ENCODE assay signal across 1 cellular context in the genomic region with DNA sequence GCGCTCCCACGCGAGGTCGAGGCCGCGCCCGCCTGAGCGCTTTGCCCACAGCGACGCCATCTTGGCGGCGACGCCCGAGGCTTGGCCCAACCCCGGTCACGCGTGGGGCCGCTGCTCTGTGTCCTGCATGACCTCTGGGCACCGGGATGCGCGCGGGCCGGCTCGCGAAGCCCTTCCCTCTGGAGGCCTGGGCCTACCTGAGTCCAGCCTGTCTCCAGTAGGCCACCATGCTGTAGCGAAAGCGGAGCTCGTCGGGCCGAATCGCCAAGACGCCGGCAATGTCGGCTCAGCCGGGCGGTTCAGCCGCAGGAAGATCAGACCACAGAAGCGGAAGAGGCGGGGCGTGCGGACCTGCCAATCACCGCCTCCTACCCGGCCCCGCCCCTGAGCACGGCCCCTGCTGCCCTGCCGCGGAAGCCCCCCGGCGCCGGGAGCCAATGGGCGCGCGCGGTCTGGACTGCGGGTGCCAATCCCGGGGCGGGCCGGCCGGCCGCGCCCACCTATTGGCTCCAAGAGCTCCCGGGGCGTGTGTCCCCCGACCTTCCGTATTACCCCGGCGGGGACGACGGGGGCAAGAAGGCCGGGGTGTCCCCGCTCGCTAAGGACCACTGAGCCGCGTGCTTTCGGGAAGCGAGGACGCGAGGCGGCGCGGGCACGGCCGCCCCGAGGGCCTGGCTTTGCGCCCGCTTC.
A peak's percentile ranks its signal among the peaks of the same experiment; 100 is the strongest.
TF ChIP-seq lines count a peak whose summit lies in the region.

A gene (minus strand): TSS at position 313 of the 690 bp plus-strand sequence. CDS start 84 bp downstream, at position 229.

TF ChIP-seq in HEK293, 187 proteins besides CTCF, POLR2A, EP300 and RAD21 (continued from another document and continues in another):
- TF ChIP-seq, protein P1, sequence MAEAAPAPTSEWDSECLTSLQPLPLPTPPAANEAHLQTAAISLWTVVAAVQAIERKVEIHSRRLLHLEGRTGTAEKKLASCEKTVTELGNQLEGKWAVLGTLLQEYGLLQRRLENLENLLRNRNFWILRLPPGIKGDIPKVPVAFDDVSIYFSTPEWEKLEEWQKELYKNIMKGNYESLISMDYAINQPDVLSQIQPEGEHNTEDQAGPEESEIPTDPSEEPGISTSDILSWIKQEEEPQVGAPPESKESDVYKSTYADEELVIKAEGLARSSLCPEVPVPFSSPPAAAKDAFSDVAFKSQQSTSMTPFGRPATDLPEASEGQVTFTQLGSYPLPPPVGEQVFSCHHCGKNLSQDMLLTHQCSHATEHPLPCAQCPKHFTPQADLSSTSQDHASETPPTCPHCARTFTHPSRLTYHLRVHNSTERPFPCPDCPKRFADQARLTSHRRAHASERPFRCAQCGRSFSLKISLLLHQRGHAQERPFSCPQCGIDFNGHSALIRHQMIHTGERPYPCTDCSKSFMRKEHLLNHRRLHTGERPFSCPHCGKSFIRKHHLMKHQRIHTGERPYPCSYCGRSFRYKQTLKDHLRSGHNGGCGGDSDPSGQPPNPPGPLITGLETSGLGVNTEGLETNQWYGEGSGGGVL (tag by site-specific recombination; IDR thresholded peaks at IDR 0.05): no peak
- TF ChIP-seq SP3 (tag by site-specific recombination; IDR thresholded peaks at IDR 0.05): peak; percentile 80
- no peak for TF ChIP-seq HOXD13 (CRISPR knock-in tag; IDR thresholded peaks at IDR 0.05; ENCODE audit: borderline replicate concordance)
- TF ChIP-seq, protein P2, sequence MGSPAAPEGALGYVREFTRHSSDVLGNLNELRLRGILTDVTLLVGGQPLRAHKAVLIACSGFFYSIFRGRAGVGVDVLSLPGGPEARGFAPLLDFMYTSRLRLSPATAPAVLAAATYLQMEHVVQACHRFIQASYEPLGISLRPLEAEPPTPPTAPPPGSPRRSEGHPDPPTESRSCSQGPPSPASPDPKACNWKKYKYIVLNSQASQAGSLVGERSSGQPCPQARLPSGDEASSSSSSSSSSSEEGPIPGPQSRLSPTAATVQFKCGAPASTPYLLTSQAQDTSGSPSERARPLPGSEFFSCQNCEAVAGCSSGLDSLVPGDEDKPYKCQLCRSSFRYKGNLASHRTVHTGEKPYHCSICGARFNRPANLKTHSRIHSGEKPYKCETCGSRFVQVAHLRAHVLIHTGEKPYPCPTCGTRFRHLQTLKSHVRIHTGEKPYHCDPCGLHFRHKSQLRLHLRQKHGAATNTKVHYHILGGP (tag by site-specific recombination; IDR thresholded peaks at IDR 0.05): no peak
- TF ChIP-seq ZIC2 (tag by site-specific recombination; IDR thresholded peaks at IDR 0.05): 0 out of 2 replicates have a peak, but pooled peaks have one; percentile 44
- no peak for TF ChIP-seq ZNF114 (tag by site-specific recombination; IDR thresholded peaks at IDR 0.05)
- no peak for TF ChIP-seq ZBTB48 (tag by site-specific recombination; IDR thresholded peaks at IDR 0.05)
- peak; percentile 85 for TF ChIP-seq YY2 (tag by site-specific recombination; IDR thresholded peaks at IDR 0.05)
- TF ChIP-seq ZNF843 (tag by site-specific recombination; IDR thresholded peaks at IDR 0.05): peak; percentile 27; the same call in 1 of the 2 replicates
- TF ChIP-seq ZNF266 (tag by site-specific recombination; IDR thresholded peaks at IDR 0.05; ENCODE audit: low read depth): no peak
- TF ChIP-seq, protein P3, sequence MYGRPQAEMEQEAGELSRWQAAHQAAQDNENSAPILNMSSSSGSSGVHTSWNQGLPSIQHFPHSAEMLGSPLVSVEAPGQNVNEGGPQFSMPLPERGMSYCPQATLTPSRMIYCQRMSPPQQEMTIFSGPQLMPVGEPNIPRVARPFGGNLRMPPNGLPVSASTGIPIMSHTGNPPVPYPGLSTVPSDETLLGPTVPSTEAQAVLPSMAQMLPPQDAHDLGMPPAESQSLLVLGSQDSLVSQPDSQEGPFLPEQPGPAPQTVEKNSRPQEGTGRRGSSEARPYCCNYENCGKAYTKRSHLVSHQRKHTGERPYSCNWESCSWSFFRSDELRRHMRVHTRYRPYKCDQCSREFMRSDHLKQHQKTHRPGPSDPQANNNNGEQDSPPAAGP (tag by site-specific recombination; IDR thresholded peaks at IDR 0.05): peak; percentile 17; the same call in 1 of the 2 replicates
- no peak for TF ChIP-seq GLI2 (tag by site-specific recombination; IDR thresholded peaks at IDR 0.05; ENCODE audit: borderline replicate concordance, low read depth)
- no peak for TF ChIP-seq BCL11B (tag by site-specific recombination; IDR thresholded peaks at IDR 0.05; ENCODE audit: low read depth)
- no peak for TF ChIP-seq ZFP41 (tag by site-specific recombination; IDR thresholded peaks at IDR 0.05; ENCODE audit: borderline replicate concordance)
- no peak for TF ChIP-seq ZNF707 (tag by site-specific recombination; IDR thresholded peaks at IDR 0.05)
- TF ChIP-seq SALL2 (tag by site-specific recombination; IDR thresholded peaks at IDR 0.05; ENCODE audit: borderline replicate concordance): no peak
- no peak for TF ChIP-seq ZNF37A (tag by site-specific recombination; IDR thresholded peaks at IDR 0.05)
- no peak for TF ChIP-seq ZNF292 (tag by site-specific recombination; IDR thresholded peaks at IDR 0.05; ENCODE audit: borderline replicate concordance, low read depth)
- TF ChIP-seq, protein P4, sequence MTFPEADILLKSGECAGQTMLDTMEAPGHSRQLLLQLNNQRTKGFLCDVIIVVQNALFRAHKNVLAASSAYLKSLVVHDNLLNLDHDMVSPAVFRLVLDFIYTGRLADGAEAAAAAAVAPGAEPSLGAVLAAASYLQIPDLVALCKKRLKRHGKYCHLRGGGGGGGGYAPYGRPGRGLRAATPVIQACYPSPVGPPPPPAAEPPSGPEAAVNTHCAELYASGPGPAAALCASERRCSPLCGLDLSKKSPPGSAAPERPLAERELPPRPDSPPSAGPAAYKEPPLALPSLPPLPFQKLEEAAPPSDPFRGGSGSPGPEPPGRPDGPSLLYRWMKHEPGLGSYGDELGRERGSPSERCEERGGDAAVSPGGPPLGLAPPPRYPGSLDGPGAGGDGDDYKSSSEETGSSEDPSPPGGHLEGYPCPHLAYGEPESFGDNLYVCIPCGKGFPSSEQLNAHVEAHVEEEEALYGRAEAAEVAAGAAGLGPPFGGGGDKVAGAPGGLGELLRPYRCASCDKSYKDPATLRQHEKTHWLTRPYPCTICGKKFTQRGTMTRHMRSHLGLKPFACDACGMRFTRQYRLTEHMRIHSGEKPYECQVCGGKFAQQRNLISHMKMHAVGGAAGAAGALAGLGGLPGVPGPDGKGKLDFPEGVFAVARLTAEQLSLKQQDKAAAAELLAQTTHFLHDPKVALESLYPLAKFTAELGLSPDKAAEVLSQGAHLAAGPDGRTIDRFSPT (tag by site-specific recombination; IDR thresholded peaks at IDR 0.05): peak; percentile 57; the same call in 1 of the 2 replicates
- TF ChIP-seq ZNF416 (tag by site-specific recombination; IDR thresholded peaks at IDR 0.05): no peak
- TF ChIP-seq, protein P5, sequence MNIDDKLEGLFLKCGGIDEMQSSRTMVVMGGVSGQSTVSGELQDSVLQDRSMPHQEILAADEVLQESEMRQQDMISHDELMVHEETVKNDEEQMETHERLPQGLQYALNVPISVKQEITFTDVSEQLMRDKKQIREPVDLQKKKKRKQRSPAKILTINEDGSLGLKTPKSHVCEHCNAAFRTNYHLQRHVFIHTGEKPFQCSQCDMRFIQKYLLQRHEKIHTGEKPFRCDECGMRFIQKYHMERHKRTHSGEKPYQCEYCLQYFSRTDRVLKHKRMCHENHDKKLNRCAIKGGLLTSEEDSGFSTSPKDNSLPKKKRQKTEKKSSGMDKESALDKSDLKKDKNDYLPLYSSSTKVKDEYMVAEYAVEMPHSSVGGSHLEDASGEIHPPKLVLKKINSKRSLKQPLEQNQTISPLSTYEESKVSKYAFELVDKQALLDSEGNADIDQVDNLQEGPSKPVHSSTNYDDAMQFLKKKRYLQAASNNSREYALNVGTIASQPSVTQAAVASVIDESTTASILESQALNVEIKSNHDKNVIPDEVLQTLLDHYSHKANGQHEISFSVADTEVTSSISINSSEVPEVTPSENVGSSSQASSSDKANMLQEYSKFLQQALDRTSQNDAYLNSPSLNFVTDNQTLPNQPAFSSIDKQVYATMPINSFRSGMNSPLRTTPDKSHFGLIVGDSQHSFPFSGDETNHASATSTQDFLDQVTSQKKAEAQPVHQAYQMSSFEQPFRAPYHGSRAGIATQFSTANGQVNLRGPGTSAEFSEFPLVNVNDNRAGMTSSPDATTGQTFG (tag by site-specific recombination; IDR thresholded peaks at IDR 0.05; ENCODE audit: borderline replicate concordance): no peak
- TF ChIP-seq ZNF626 (tag by site-specific recombination; IDR thresholded peaks at IDR 0.05): no peak
- TF ChIP-seq, protein P6, sequence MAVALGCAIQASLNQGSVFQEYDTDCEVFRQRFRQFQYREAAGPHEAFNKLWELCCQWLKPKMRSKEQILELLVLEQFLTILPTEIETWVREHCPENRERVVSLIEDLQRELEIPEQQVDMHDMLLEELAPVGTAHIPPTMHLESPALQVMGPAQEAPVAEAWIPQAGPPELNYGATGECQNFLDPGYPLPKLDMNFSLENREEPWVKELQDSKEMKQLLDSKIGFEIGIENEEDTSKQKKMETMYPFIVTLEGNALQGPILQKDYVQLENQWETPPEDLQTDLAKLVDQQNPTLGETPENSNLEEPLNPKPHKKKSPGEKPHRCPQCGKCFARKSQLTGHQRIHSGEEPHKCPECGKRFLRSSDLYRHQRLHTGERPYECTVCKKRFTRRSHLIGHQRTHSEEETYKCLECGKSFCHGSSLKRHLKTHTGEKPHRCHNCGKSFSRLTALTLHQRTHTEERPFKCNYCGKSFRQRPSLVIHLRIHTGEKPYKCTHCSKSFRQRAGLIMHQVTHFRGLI (tag by site-specific recombination; IDR thresholded peaks at IDR 0.05): no peak; the same call in 1 of the 2 replicates
- TF ChIP-seq ZNF529 (tag by site-specific recombination; IDR thresholded peaks at IDR 0.05; ENCODE audit: insufficient replicate concordance): no peak
- TF ChIP-seq, protein P7, sequence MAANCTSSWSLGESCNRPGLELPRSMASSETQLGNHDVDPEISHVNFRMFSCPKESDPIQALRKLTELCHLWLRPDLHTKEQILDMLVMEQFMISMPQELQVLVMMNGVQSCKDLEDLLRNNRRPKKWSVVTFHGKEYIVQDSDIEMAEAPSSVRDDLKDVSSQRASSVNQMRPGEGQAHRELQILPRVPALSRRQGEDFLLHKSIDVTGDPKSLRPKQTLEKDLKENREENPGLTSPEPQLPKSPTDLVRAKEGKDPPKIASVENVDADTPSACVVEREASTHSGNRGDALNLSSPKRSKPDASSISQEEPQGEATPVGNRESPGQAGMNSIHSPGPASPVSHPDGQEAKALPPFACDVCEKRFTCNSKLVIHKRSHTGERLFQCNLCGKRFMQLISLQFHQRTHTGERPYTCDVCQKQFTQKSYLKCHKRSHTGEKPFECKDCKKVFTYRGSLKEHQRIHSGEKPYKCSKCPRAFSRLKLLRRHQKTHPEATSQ (tag by site-specific recombination; IDR thresholded peaks at IDR 0.05): peak; percentile 65; the same call in 1 of the 2 replicates
- TF ChIP-seq TCF7L2 (IDR thresholded peaks at IDR 0.05; ENCODE audit: borderline replicate concordance, low read depth, low read length): no peak
- TF ChIP-seq ZSCAN30 (tag by site-specific recombination; IDR thresholded peaks at IDR 0.05): peak; percentile 44; the same call in 1 of the 2 replicates
- peak; percentile 27; the same call in 1 of the 2 replicates for TF ChIP-seq ZNF610 (tag by site-specific recombination; IDR thresholded peaks at IDR 0.05; ENCODE audit: borderline replicate concordance)
- peak; percentile 37; the same call in 1 of the 2 replicates for TF ChIP-seq OVOL3 (tag by site-specific recombination; IDR thresholded peaks at IDR 0.05)
- TF ChIP-seq ZNF510 (tag by site-specific recombination; IDR thresholded peaks at IDR 0.05; ENCODE audit: insufficient replicate concordance): no peak
- TF ChIP-seq ZBTB1 (tag by site-specific recombination; IDR thresholded peaks at IDR 0.05): no peak
- TF ChIP-seq, protein P8, sequence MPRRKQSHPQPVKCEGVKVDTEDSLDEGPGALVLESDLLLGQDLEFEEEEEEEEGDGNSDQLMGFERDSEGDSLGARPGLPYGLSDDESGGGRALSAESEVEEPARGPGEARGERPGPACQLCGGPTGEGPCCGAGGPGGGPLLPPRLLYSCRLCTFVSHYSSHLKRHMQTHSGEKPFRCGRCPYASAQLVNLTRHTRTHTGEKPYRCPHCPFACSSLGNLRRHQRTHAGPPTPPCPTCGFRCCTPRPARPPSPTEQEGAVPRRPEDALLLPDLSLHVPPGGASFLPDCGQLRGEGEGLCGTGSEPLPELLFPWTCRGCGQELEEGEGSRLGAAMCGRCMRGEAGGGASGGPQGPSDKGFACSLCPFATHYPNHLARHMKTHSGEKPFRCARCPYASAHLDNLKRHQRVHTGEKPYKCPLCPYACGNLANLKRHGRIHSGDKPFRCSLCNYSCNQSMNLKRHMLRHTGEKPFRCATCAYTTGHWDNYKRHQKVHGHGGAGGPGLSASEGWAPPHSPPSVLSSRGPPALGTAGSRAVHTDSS (tag by site-specific recombination; IDR thresholded peaks at IDR 0.05): no peak
- peak; percentile 21; the same call in 1 of the 2 replicates for TF ChIP-seq ZNF394 (tag by site-specific recombination; IDR thresholded peaks at IDR 0.05; ENCODE audit: borderline replicate concordance)
- no peak for TF ChIP-seq ZNF830 (tag by site-specific recombination; IDR thresholded peaks at IDR 0.05; ENCODE audit: low read depth)
- TF ChIP-seq ZNF10 (tag by site-specific recombination; IDR thresholded peaks at IDR 0.05): no peak
- peak; percentile 42; the same call in 1 of the 2 replicates for TF ChIP-seq ZNF596 (tag by site-specific recombination; IDR thresholded peaks at IDR 0.05)
- TF ChIP-seq ZNF391 (tag by site-specific recombination; IDR thresholded peaks at IDR 0.05; ENCODE audit: borderline replicate concordance, low read depth): no peak
- TF ChIP-seq, protein P9, sequence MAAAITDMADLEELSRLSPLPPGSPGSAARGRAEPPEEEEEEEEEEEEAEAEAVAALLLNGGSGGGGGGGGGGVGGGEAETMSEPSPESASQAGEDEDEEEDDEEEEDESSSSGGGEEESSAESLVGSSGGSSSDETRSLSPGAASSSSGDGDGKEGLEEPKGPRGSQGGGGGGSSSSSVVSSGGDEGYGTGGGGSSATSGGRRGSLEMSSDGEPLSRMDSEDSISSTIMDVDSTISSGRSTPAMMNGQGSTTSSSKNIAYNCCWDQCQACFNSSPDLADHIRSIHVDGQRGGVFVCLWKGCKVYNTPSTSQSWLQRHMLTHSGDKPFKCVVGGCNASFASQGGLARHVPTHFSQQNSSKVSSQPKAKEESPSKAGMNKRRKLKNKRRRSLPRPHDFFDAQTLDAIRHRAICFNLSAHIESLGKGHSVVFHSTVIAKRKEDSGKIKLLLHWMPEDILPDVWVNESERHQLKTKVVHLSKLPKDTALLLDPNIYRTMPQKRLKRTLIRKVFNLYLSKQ (tag by site-specific recombination; IDR thresholded peaks at IDR 0.05; ENCODE audit: borderline replicate concordance): no peak
- no peak for TF ChIP-seq MEIS1 (CRISPR knock-in tag; IDR thresholded peaks at IDR 0.05; ENCODE audit: borderline replicate concordance)
- TF ChIP-seq ZNF544 (tag by site-specific recombination; IDR thresholded peaks at IDR 0.05): no peak
- TF ChIP-seq ZNF16 (tag by site-specific recombination; IDR thresholded peaks at IDR 0.05; ENCODE audit: low read depth): no peak
- TF ChIP-seq ZNF433 (tag by site-specific recombination; IDR thresholded peaks at IDR 0.05; ENCODE audit: low read depth): no peak
